Comparison of ENCODE assay signal across 17 cellular contexts in genomic region chr1:15328245-15328784, GRCh38.
A peak's percentile ranks its signal among the peaks of the same experiment; 100 is the strongest.
DNase-seq lines count a peak whose midpoint lies in the region; ATAC-seq and TF ChIP-seq lines count a peak whose summit lies in the region.
"Had no signal": no experiment of that assay in that cellular context is flagged by ENCODE, and none has a peak within 500 bp of the region (broad histone marks: within the 10 kb centered on the region; RNA-seq: fewer than 3 reads in every experiment).

No MANE protein-coding gene starts in this region.

- peak overlapping the region in 3 of 5 donors; percentile 18 to 67 (median 53) for H3K27ac ChIP-seq in adrenal gland
- H3K27ac ChIP-seq in parathyroid adenoma: peak overlapping the region; percentile 89
- H3K27ac ChIP-seq: epithelial cell of prostate, PC-9 had no signal

- H3K27me3 ChIP-seq in adrenal gland: no peaks in the 10 kb centered on the region
- no peaks in the 10 kb centered on the region for H3K27me3 ChIP-seq in parathyroid adenoma (ENCODE audit: control insufficient read depth, insufficient read depth, low read length)

- H3K36me3 ChIP-seq in adrenal gland (replicated peaks in 1 of 2) (no peaks in the 10 kb centered on the region), parathyroid adenoma (ENCODE audit: control insufficient read depth, insufficient read depth, low read length) (no peaks in the 10 kb centered on the region)

- H2AFZ ChIP-seq in parathyroid adenoma: no peak overlapping the region
- H2AFZ ChIP-seq: PC-9 had no signal

- peak; percentile 28 for DNase-seq in Ammon's horn (ENCODE audit: low spot score)
- no peak for DNase-seq in adrenal gland
- DNase-seq in left cardiac atrium: peak; percentile 34
- no peak for DNase-seq in left lobe of liver (ENCODE audit: low spot score)
- no peak for DNase-seq in SHP77 treated with DMSO at 0.1 percent for 48 hours (lab: John Stamatoyannopoulos, UW)
- no peak for DNase-seq in NCI-H1694 (lab: John Stamatoyannopoulos, UW)
- DNase-seq in NCI-H2107 treated with DMSO at 0.1 percent for 48 hours (lab: John Stamatoyannopoulos, UW; ENCODE audit: unreplicated experiment): no peak
- DNase-seq: activated CD4-positive, alpha-beta T cell treated with anti-CD3 and anti-CD28 coated beads, Interleukin-2, amount 50 U/mL, for 48 hours; activated T-cell treated with anti-CD3 and anti-CD28 coated beads, Interleukin-2, amount 50 U/mL, for 4 hours; HFFc6; islet precursor cell; NCI-H2081 treated with DMSO at 0.1 percent for 48 hours; NCI-H69; PC-9 had no signal

- H3K79me2 ChIP-seq in parathyroid adenoma: no peaks in the 10 kb centered on the region

- 48 to 56% (median 54%) methylated on average over 10 of the region's 10 CpGs for WGBS in adrenal gland, 4 donors

- no peak for TF ChIP-seq POLR2A in adrenal gland (IDR thresholded peaks at IDR 0.05)

- no peak overlapping the region for H3K9ac ChIP-seq in parathyroid adenoma

- intact Hi-C loops in adrenal gland (cut with DNase I) (loop anchor here (5.0 kb wide), 2 partner anchors 104 to 174 kb away; no protein-coding TSS in a partner anchor), left cardiac atrium (cut with DNase I) (loop anchor here in 1 of 2 donors (10.0 kb wide), 1 partner anchor 176 kb away; no protein-coding TSS in a partner anchor)

- TF ChIP-seq CTCF in adrenal gland (IDR thresholded peaks at IDR 0.05): no peak
- TF ChIP-seq CTCF in parathyroid adenoma (IDR thresholded peaks at IDR 0.05): no peak

- peak overlapping the region; percentile 36 for H3K4me2 ChIP-seq in parathyroid adenoma (ENCODE audit: low read length)
- H3K4me2 ChIP-seq: PC-9 had no signal

- ATAC-seq in left cardiac atrium (peak in 1 of 2 donors; percentile 4), left lobe of liver (no peak)
- ATAC-seq: activated T-cell treated with anti-CD3 and anti-CD28 coated beads, Interleukin-2, amount 50 U/mL, for 4 hours had no signal

- H3K4me3 ChIP-seq in adrenal gland (no peak overlapping the region), parathyroid adenoma (ENCODE audit: low read depth, low read length) (peak overlapping the region; percentile 26)
- H3K4me3 ChIP-seq: mucosa of descending colon, PC-9 had no signal

- H3K4me1 ChIP-seq in adrenal gland (replicated peaks in 1 of 2) (peaks cover 15 to 36% of the 10 kb centered on the region in 2 donors), parathyroid adenoma (peaks cover 2% of the 10 kb centered on the region)

- H3K9me3 ChIP-seq in adrenal gland (replicated peaks in 1 of 3): no peaks in the 10 kb centered on the region
- no peaks in the 10 kb centered on the region for H3K9me3 ChIP-seq in parathyroid adenoma (ENCODE audit: control insufficient read depth, low read length)
- H3K9me3 ChIP-seq: mucosa of descending colon had no signal

Comparison
In these comparisons a context has a peak if more than half of its experiments do, and no peak if none do; other contexts are left out.
1. DNase-seq: peak in Ammon's horn (single experiment) and left cardiac atrium (single experiment); none in adrenal gland (0 of 7), left lobe of liver (single experiment), SHP77 treated with DMSO at 0.1 percent for 48 hours (single experiment), NCI-H1694 (single experiment) and NCI-H2107 treated with DMSO at 0.1 percent for 48 hours (single experiment).